Comparison of ENCODE assay signal across 34 cellular contexts in genomic region chr2:208090420-208090819, GRCh38. TPM values are rescaled to one million over a fixed set of nuclear protein-coding genes. Genes with fewer than 3 reads are reported as not detected.
"Had no signal": no experiment of that assay in that cellular context is flagged by ENCODE, and none has a peak within 500 bp of the region (broad histone marks: within the 10 kb centered on the region; RNA-seq: fewer than 3 reads in every experiment).

No MANE protein-coding gene starts in this region.

- H3K27ac ChIP-seq: stomach, suprapubic skin, testis, thoracic aorta, thyroid gland, tibial artery, tibial nerve, transverse colon, upper lobe of left lung, upper lobe of right lung, uterus, vagina had no signal

- H3K9me3 Mint-ChIP-seq: stimulated activated effector memory CD8-positive, alpha-beta T cell treated with anti-CD3 and anti-CD28 coated beads, Interleukin-12 subunit alpha, Interleukin-12 subunit beta, amount 100 ng/mL, for 72 hours; stimulated activated naive CD8-positive, alpha-beta T cell treated with anti-CD3 and anti-CD28 coated beads, Interleukin-15, Interleukin-2, amounts not matched to agents 100 ng/mL and 50 ng/mL, for 24 hours; type B pancreatic cell had no signal

- H3K27ac Mint-ChIP-seq: stimulated activated effector memory CD8-positive, alpha-beta T cell treated with anti-CD3 and anti-CD28 coated beads, Interleukin-12 subunit alpha, Interleukin-12 subunit beta, amount 100 ng/mL, for 72 hours; stimulated activated memory B cell treated with anti-CD40 and anti-IgM and Interleukin-4, amounts not matched to agents 10 μg/mL and 1 μg/mL and 100 μg/mL, for 72 hours; stimulated activated naive B cell treated with anti-CD40 and anti-IgM and Interleukin-4, amounts not matched to agents 10 μg/mL and 1 μg/mL and 100 μg/mL, for 72 hours; stimulated activated naive CD8-positive, alpha-beta T cell treated with anti-CD3 and anti-CD28 coated beads, Interleukin-15, amount 100 ng/mL, for 72 hours; stimulated activated naive CD8-positive, alpha-beta T cell treated with anti-CD3 and anti-CD28 coated beads, Interleukin-15, Interleukin-2, amounts not matched to agents 100 ng/mL and 50 ng/mL, for 24 hours; type B pancreatic cell had no signal

- FAIRE-seq: urothelium cell line had no signal

- H3K36me3 Mint-ChIP-seq: stimulated activated effector memory CD8-positive, alpha-beta T cell treated with anti-CD3 and anti-CD28 coated beads, Interleukin-12 subunit alpha, Interleukin-12 subunit beta, amount 100 ng/mL, for 72 hours; stimulated activated memory B cell treated with anti-CD40 and anti-IgM and Interleukin-4, amounts not matched to agents 10 μg/mL and 1 μg/mL and 100 μg/mL, for 72 hours; stimulated activated naive B cell treated with anti-CD40 and anti-IgM and Interleukin-4, amounts not matched to agents 10 μg/mL and 1 μg/mL and 100 μg/mL, for 72 hours; type B pancreatic cell had no signal

- DNase-seq: stimulated activated CD4-positive, alpha-beta T cell treated with anti-CD3 and anti-CD28 coated beads, Interleukin-2, amount 100 ng/mL, for 48 hours; stimulated activated CD4-positive, alpha-beta T cell treated with anti-CD3 and anti-CD28 coated beads, Interleukin-4, amount 100 ng/mL, for 1 hour; stimulated activated CD4-positive, alpha-beta T cell treated with anti-CD3 and anti-CD28 coated beads, Interleukin-4, amount 100 ng/mL, for 24 hours; stimulated activated CD4-positive, alpha-beta T cell treated with anti-CD3 and anti-CD28 coated beads, Interleukin-4, amount 100 ng/mL, for 4 hours; stimulated activated CD8-positive, alpha-beta memory T cell treated with anti-CD3 and anti-CD28 coated beads, Interleukin-4, amount 100 ng/mL, for 48 hours; stimulated activated naive B cell treated with anti-CD40 and anti-IgM and Interleukin-4, amounts not matched to agents 10 μg/mL and 1 μg/mL and 100 μg/mL, for 72 hours; stimulated activated naive CD4-positive, alpha-beta T cell; stimulated activated naive CD4-positive, alpha-beta T cell treated with Interleukin-2 at 50 U/mL for 16 hours; stimulated activated naive CD8-positive, alpha-beta T cell treated with anti-CD3 and anti-CD28 coated beads, Interleukin-15, amount 100 ng/mL, for 72 hours; stimulated activated naive CD8-positive, alpha-beta T cell treated with anti-CD3 and anti-CD28 coated beads, Interleukin-15, Interleukin-2, amounts not matched to agents 100 U/mL and 50 U/mL, for 24 hours; stomach; substantia nigra; testis; thyroid gland; tibial artery; transverse colon; trophoblast cell; upper lobe of left lung; upper lobe of right lung; uterus had no signal

- H3K4me3 Mint-ChIP-seq: stimulated activated effector memory CD8-positive, alpha-beta T cell treated with anti-CD3 and anti-CD28 coated beads, Interleukin-12 subunit alpha, Interleukin-12 subunit beta, amount 100 ng/mL, for 72 hours; stimulated activated memory B cell treated with anti-CD40 and anti-IgM and Interleukin-4, amounts not matched to agents 10 μg/mL and 1 μg/mL and 100 μg/mL, for 72 hours; stimulated activated naive B cell treated with anti-CD40 and anti-IgM and Interleukin-4, amounts not matched to agents 10 μg/mL and 1 μg/mL and 100 μg/mL, for 72 hours; stimulated activated naive CD8-positive, alpha-beta T cell treated with anti-CD3 and anti-CD28 coated beads, Interleukin-15, amount 100 ng/mL, for 72 hours; stimulated activated naive CD8-positive, alpha-beta T cell treated with anti-CD3 and anti-CD28 coated beads, Interleukin-15, Interleukin-2, amounts not matched to agents 100 ng/mL and 50 ng/mL, for 24 hours; type B pancreatic cell had no signal

- H3K9me3 ChIP-seq: stomach, suprapubic skin, testis, thoracic aorta, thyroid gland, tibial artery, upper lobe of left lung, upper lobe of right lung, uterus, vagina had no signal

- H3K4me1 ChIP-seq: stomach, suprapubic skin, testis, thyroid gland, tibial artery, tibial nerve, transverse colon, upper lobe of left lung, upper lobe of right lung, uterus, vagina had no signal

- H3K4me3 ChIP-seq: stomach, suprapubic skin, testis, thoracic aorta, thyroid gland, tibial artery, tibial nerve, transverse colon, upper lobe of left lung, upper lobe of right lung, uterus, vagina had no signal

- H3K36me3 ChIP-seq: stomach, suprapubic skin, thoracic aorta, thyroid gland, tibial artery, tibial nerve, transverse colon, upper lobe of left lung, upper lobe of right lung, uterus, vagina had no signal

- H3K27me3 Mint-ChIP-seq: stimulated activated memory B cell treated with anti-CD40 and anti-IgM and Interleukin-4, amounts not matched to agents 10 μg/mL and 1 μg/mL and 100 μg/mL, for 72 hours; stimulated activated naive B cell treated with anti-CD40 and anti-IgM and Interleukin-4, amounts not matched to agents 10 μg/mL and 1 μg/mL and 100 μg/mL, for 72 hours; stimulated activated naive CD8-positive, alpha-beta T cell treated with anti-CD3 and anti-CD28 coated beads, Interleukin-15, amount 100 ng/mL, for 72 hours; stimulated activated naive CD8-positive, alpha-beta T cell treated with anti-CD3 and anti-CD28 coated beads, Interleukin-15, Interleukin-2, amounts not matched to agents 100 ng/mL and 50 ng/mL, for 24 hours had no signal

- ATAC-seq: stimulated activated effector memory CD8-positive, alpha-beta T cell treated with anti-CD3 and anti-CD28 coated beads, Interleukin-12 subunit alpha, Interleukin-12 subunit beta, amount 100 ng/mL, for 72 hours; stimulated activated memory B cell treated with anti-CD40 and anti-IgM and Interleukin-4, amounts not matched to agents 10 μg/mL and 1 μg/mL and 100 μg/mL, for 72 hours; stimulated activated naive B cell treated with anti-CD40 and anti-IgM and Interleukin-4, amounts not matched to agents 10 μg/mL and 1 μg/mL and 100 μg/mL, for 72 hours; stimulated activated naive CD8-positive, alpha-beta T cell treated with anti-CD3 and anti-CD28 coated beads, Interleukin-15, amount 100 ng/mL, for 72 hours; stimulated activated naive CD8-positive, alpha-beta T cell treated with anti-CD3 and anti-CD28 coated beads, Interleukin-15, Interleukin-2, amounts not matched to agents 100 U/mL and 50 U/mL, for 24 hours; upper lobe of right lung had no signal

- H3K27me3 ChIP-seq: stomach, suprapubic skin, testis, thyroid gland, tibial artery, tibial nerve, transverse colon, upper lobe of left lung, upper lobe of right lung, uterus, vagina had no signal

- H3K4me1 Mint-ChIP-seq: stimulated activated effector memory CD8-positive, alpha-beta T cell treated with anti-CD3 and anti-CD28 coated beads, Interleukin-12 subunit alpha, Interleukin-12 subunit beta, amount 100 ng/mL, for 72 hours; stimulated activated memory B cell treated with anti-CD40 and anti-IgM and Interleukin-4, amounts not matched to agents 10 μg/mL and 1 μg/mL and 100 μg/mL, for 72 hours; stimulated activated naive B cell treated with anti-CD40 and anti-IgM and Interleukin-4, amounts not matched to agents 10 μg/mL and 1 μg/mL and 100 μg/mL, for 72 hours; stimulated activated naive CD8-positive, alpha-beta T cell treated with anti-CD3 and anti-CD28 coated beads, Interleukin-15, amount 100 ng/mL, for 72 hours had no signal

RNA-seq across cellular contexts. Expression of gene CRYGD, which starts 33.9 kb away (rescaled TPM):
- total RNA-seq: stomach, subcutaneous adipose tissue, suprapubic skin, testis, thoracic aorta, thyroid gland, tibial nerve, transverse colon, upper lobe of left lung, upper lobe of right lung, ureter, uterus, vagina had no signal
- polyA plus RNA-seq: stomach, urinary bladder had no signal

RNA-seq across cellular contexts. Expression of gene CRYGC, which starts 39.2 kb away (rescaled TPM):
- total RNA-seq: stomach, subcutaneous adipose tissue, suprapubic skin, temporal lobe, thoracic aorta, thyroid gland, tibial nerve, transverse colon, upper lobe of left lung, upper lobe of right lung, ureter, urinary bladder, uterus, vagina had no signal
- polyA plus RNA-seq: stomach, thymus, urinary bladder had no signal

RNA-seq across cellular contexts. Expression of gene CRYGB, which starts 55.5 kb away (rescaled TPM):
- total RNA-seq: stomach, subcutaneous adipose tissue, suprapubic skin, temporal lobe, thoracic aorta, thyroid gland, tibial nerve, transverse colon, upper lobe of left lung, upper lobe of right lung, ureter, urinary bladder, uterus, vagina had no signal
- polyA plus RNA-seq: stomach, urinary bladder had no signal
